In genomic region chr2:121666042-121666441, GRCh38 we compare ENCODE assay signal across 1 cellular context.
A peak's percentile ranks its signal among the peaks of the same experiment; 100 is the strongest.
TF ChIP-seq lines count a peak whose summit lies in the region.

No MANE protein-coding gene starts in this region.

TF ChIP-seq in HepG2, 621 proteins besides CTCF, POLR2A, EP300 and RAD21 (continued from another document):
- peak; percentile 73 for TF ChIP-seq ZBTB43 (CRISPR knock-in tag; conservative IDR thresholded peaks at IDR 0.05)
- peak; percentile 69 for TF ChIP-seq MED1 (CRISPR knock-in tag; IDR thresholded peaks at IDR 0.05)
- peak; percentile 52; the same call in 1 of the 2 replicates for TF ChIP-seq NCOR1 (IDR thresholded peaks at IDR 0.05; ENCODE audit: borderline replicate concordance, low read length)
TF ChIP-seq in HepG2: peak in this region for 70.
